In genomic region chr2:96129528-96130120, GRCh38 we compare ENCODE assay signal across 24 cellular contexts. TPM values are rescaled to one million over a fixed set of nuclear protein-coding genes. Genes with fewer than 3 reads are reported as not detected.
DNase-seq lines count a peak whose midpoint lies in the region; ATAC-seq lines count a peak whose summit lies in the region.
"Had no signal": no experiment of that assay in that cellular context is flagged by ENCODE, and none has a peak within 500 bp of the region (broad histone marks: within the 10 kb centered on the region; RNA-seq: fewer than 3 reads in every experiment).

No MANE protein-coding gene starts in this region.

- H3K27me3 Mint-ChIP-seq in activated CD8-positive, alpha-beta memory T cell treated with anti-CD3 and anti-CD28 coated beads, Interleukin-2, amount 10 ng/mL, durations not matched to agents 7 days and 5 days: no peaks in the 10 kb centered on the region
- H3K27me3 Mint-ChIP-seq in stimulated activated naive CD8-positive, alpha-beta T cell treated with anti-CD3 and anti-CD28 coated beads, Interleukin-15, amount 100 ng/mL, for 72 hours: no peaks in the 10 kb centered on the region
- H3K27me3 Mint-ChIP-seq in effector memory CD8-positive, alpha-beta T cell: peaks cover 0 to 6% of the 10 kb centered on the region in 2 donors

- H3K9me3 Mint-ChIP-seq in activated CD8-positive, alpha-beta memory T cell treated with anti-CD3 and anti-CD28 coated beads, Interleukin-2, amount 10 ng/mL, durations not matched to agents 7 days and 5 days (ENCODE audit: low read depth): no peaks in the 10 kb centered on the region
- H3K9me3 Mint-ChIP-seq in stimulated activated naive CD8-positive, alpha-beta T cell treated with anti-CD3 and anti-CD28 coated beads, Interleukin-15, amount 100 ng/mL, for 72 hours: no peaks in the 10 kb centered on the region
- H3K9me3 Mint-ChIP-seq in effector memory CD8-positive, alpha-beta T cell: no peaks in the 10 kb centered on the region

- peaks cover 8% of the 10 kb centered on the region for H3K36me3 Mint-ChIP-seq in activated CD8-positive, alpha-beta memory T cell treated with anti-CD3 and anti-CD28 coated beads, Interleukin-2, amount 10 ng/mL, durations not matched to agents 7 days and 5 days
- H3K36me3 Mint-ChIP-seq in effector memory CD8-positive, alpha-beta T cell (ENCODE audit: insufficient read depth): peaks cover 29% of the 10 kb centered on the region

- CTCF ChIA-PET in activated CD8-positive, alpha-beta memory T cell treated with anti-CD3 and anti-CD28 coated beads, Interleukin-2, amount 10 ng/mL, durations not matched to agents 7 days and 5 days (lab: Charles Lee): interaction anchor here (0.8 to 2.1 kb wide), 8 partner anchors 13 to 137 kb away, joined by 3 to 17 read pairs (median 4); partner anchors contain the start of gene ADRA2B

- peak; percentile 20 for ATAC-seq in activated CD8-positive, alpha-beta memory T cell treated with anti-CD3 and anti-CD28 coated beads, Interleukin-2, amount 10 ng/mL, durations not matched to agents 7 days and 5 days
- no peak for ATAC-seq in stimulated activated naive CD8-positive, alpha-beta T cell treated with anti-CD3 and anti-CD28 coated beads, Interleukin-15, Interleukin-2, amounts not matched to agents 100 U/mL and 50 U/mL, for 24 hours
- no peak for ATAC-seq in stimulated activated naive CD8-positive, alpha-beta T cell treated with anti-CD3 and anti-CD28 coated beads, Interleukin-15, amount 100 ng/mL, for 72 hours
- ATAC-seq in effector memory CD8-positive, alpha-beta T cell (replicated peaks): peak; percentile 76
- ATAC-seq in HG03095 (IDR thresholded peaks at IDR 0.05; ENCODE audit: unreplicated experiment) (no peak), HG03439 (IDR thresholded peaks at IDR 0.05; ENCODE audit: unreplicated experiment) (no peak)

- peak; percentile 60 for DNase-seq in activated CD8-positive, alpha-beta memory T cell treated with anti-CD3 and anti-CD28 coated beads, Interleukin-2, amount 10 ng/mL, durations not matched to agents 7 days and 5 days
- no peak for DNase-seq in activated CD8-positive, alpha-beta memory T cell treated with anti-CD3 and anti-CD28 coated beads, Interleukin-2, amount 50 U/mL, for 4 hours
- peak; percentile 6 for DNase-seq in stimulated activated naive CD8-positive, alpha-beta T cell treated with anti-CD3 and anti-CD28 coated beads, Interleukin-15, Interleukin-2, amounts not matched to agents 100 U/mL and 50 U/mL, for 24 hours
- no peak for DNase-seq in stimulated activated naive CD8-positive, alpha-beta T cell treated with anti-CD3 and anti-CD28 coated beads, Interleukin-15, amount 100 ng/mL, for 72 hours
- DNase-seq in effector memory CD8-positive, alpha-beta T cell: peak in 1 of 3 experiments; percentile 29
- DNase-seq: AML-193, C1 segment of cervical spinal cord, DMS53, EL, GF-D8, GOT3, HCEC 1CT, Karpas-422, MV-4-11, NCI-H1105 treated with DMSO at 0.1 percent for 48 hours, NCI-H2081, NCI-H2171, NCI-H524 treated with DMSO at 0.1 percent for 48 hours, Right ventricle myocardium superior had no signal

- peaks cover 32% of the 10 kb centered on the region for H3K4me1 Mint-ChIP-seq in activated CD8-positive, alpha-beta memory T cell treated with anti-CD3 and anti-CD28 coated beads, Interleukin-2, amount 10 ng/mL, durations not matched to agents 7 days and 5 days
- peaks cover 33% of the 10 kb centered on the region for H3K4me1 Mint-ChIP-seq in stimulated activated naive CD8-positive, alpha-beta T cell treated with anti-CD3 and anti-CD28 coated beads, Interleukin-15, amount 100 ng/mL, for 72 hours
- H3K4me1 Mint-ChIP-seq in effector memory CD8-positive, alpha-beta T cell (ENCODE audit: low read depth in 2 of 2): peaks cover 20 to 29% of the 10 kb centered on the region in 2 donors

- H3K27ac Mint-ChIP-seq in activated CD8-positive, alpha-beta memory T cell treated with anti-CD3 and anti-CD28 coated beads, Interleukin-2, amount 10 ng/mL, durations not matched to agents 7 days and 5 days: peak overlapping the region; percentile 55
- peak overlapping the region in 1 of 2 donors; percentile 42 for H3K27ac Mint-ChIP-seq in stimulated activated naive CD8-positive, alpha-beta T cell treated with anti-CD3 and anti-CD28 coated beads, Interleukin-15, amount 100 ng/mL, for 72 hours
- peak overlapping the region; percentile 95 to 98 for H3K27ac Mint-ChIP-seq in effector memory CD8-positive, alpha-beta T cell

- H3K4me3 Mint-ChIP-seq in activated CD8-positive, alpha-beta memory T cell treated with anti-CD3 and anti-CD28 coated beads, Interleukin-2, amount 10 ng/mL, durations not matched to agents 7 days and 5 days: no peak overlapping the region
- H3K4me3 Mint-ChIP-seq in stimulated activated naive CD8-positive, alpha-beta T cell treated with anti-CD3 and anti-CD28 coated beads, Interleukin-15, amount 100 ng/mL, for 72 hours: no peak overlapping the region
- H3K4me3 Mint-ChIP-seq in effector memory CD8-positive, alpha-beta T cell: peak overlapping the region; percentile 38 to 54

RNA-seq across cellular contexts. Expression of gene ASTL, which starts 8.7 kb away (rescaled TPM):
- total RNA-seq in activated CD8-positive, alpha-beta memory T cell treated with anti-CD3 and anti-CD28 coated beads, Interleukin-2, amount 10 ng/mL, durations not matched to agents 7 days and 5 days: 1 to 10 TPM; 1.9 to 6.4 TPM
- total RNA-seq: A172, Right ventricle myocardium superior, SK-MEL-5 had no signal

RNA-seq across cellular contexts. Expression of gene ADRA2B, which starts 13.3 kb away (rescaled TPM):
- under 1 TPM; 0.09 to 0.15 TPM for total RNA-seq in activated CD8-positive, alpha-beta memory T cell treated with anti-CD3 and anti-CD28 coated beads, Interleukin-2, amount 10 ng/mL, durations not matched to agents 7 days and 5 days
- total RNA-seq: A172, M059J, SK-MEL-5 had no signal

RNA-seq across cellular contexts. Expression of gene DUSP2, which starts 15.6 kb away (rescaled TPM):
- 10 to 100 TPM; 32.0 to 53.6 TPM for total RNA-seq in activated CD8-positive, alpha-beta memory T cell treated with anti-CD3 and anti-CD28 coated beads, Interleukin-2, amount 10 ng/mL, durations not matched to agents 7 days and 5 days

Comparison
In these comparisons a context has a peak if more than half of its experiments do, and no peak if none do; other contexts are left out.
1. DNase-seq: peak in activated CD8-positive, alpha-beta memory T cell treated with anti-CD3 and anti-CD28 coated beads, Interleukin-2, amount 10 ng/mL, durations not matched to agents 7 days and 5 days (single experiment) and stimulated activated naive CD8-positive, alpha-beta T cell treated with anti-CD3 and anti-CD28 coated beads, Interleukin-15, Interleukin-2, amounts not matched to agents 100 U/mL and 50 U/mL, for 24 hours (single experiment); none in activated CD8-positive, alpha-beta memory T cell treated with anti-CD3 and anti-CD28 coated beads, Interleukin-2, amount 50 U/mL, for 4 hours (single experiment) and stimulated activated naive CD8-positive, alpha-beta T cell treated with anti-CD3 and anti-CD28 coated beads, Interleukin-15, amount 100 ng/mL, for 72 hours (0 of 2).
2. ATAC-seq: peak in activated CD8-positive, alpha-beta memory T cell treated with anti-CD3 and anti-CD28 coated beads, Interleukin-2, amount 10 ng/mL, durations not matched to agents 7 days and 5 days (single experiment) and effector memory CD8-positive, alpha-beta T cell (single experiment); none in stimulated activated naive CD8-positive, alpha-beta T cell treated with anti-CD3 and anti-CD28 coated beads, Interleukin-15, Interleukin-2, amounts not matched to agents 100 U/mL and 50 U/mL, for 24 hours (single experiment), stimulated activated naive CD8-positive, alpha-beta T cell treated with anti-CD3 and anti-CD28 coated beads, Interleukin-15, amount 100 ng/mL, for 72 hours (single experiment), HG03095 (single experiment) and HG03439 (single experiment).
3. H3K4me3 Mint-ChIP-seq: peak in effector memory CD8-positive, alpha-beta T cell (2 of 2); none in activated CD8-positive, alpha-beta memory T cell treated with anti-CD3 and anti-CD28 coated beads, Interleukin-2, amount 10 ng/mL, durations not matched to agents 7 days and 5 days (single experiment) and stimulated activated naive CD8-positive, alpha-beta T cell treated with anti-CD3 and anti-CD28 coated beads, Interleukin-15, amount 100 ng/mL, for 72 hours (0 of 2).